10 cellular contexts compared by ENCODE assay signal in genomic region chr3:46127503-46127902, GRCh38.
DNase-seq lines count a peak whose midpoint lies in the region; TF ChIP-seq lines count a peak whose summit lies in the region.
"Had no signal": no experiment of that assay in that cellular context is flagged by ENCODE, and none has a peak within 500 bp of the region (broad histone marks: within the 10 kb centered on the region; RNA-seq: fewer than 3 reads in every experiment).

No MANE protein-coding gene starts in this region.

- peaks cover 0 to 66% (median 26%) of the 10 kb centered on the region in 6 donors for H3K4me1 ChIP-seq in spleen
- peaks cover 16% of the 10 kb centered on the region for H3K4me1 ChIP-seq in CD4-positive, alpha-beta memory T cell (ENCODE audit: insufficient read depth, low read length)

- CTCF ChIA-PET in CD4-positive, alpha-beta memory T cell (lab: Charles Lee; ENCODE audit: partially characterized antibody): no interaction called here

- H3K4me1 Mint-ChIP-seq in endothelial cell (ENCODE audit: unreplicated experiment) (peaks cover 5% of the 10 kb centered on the region), osteocyte (ENCODE audit: unreplicated experiment) (peaks cover 9% of the 10 kb centered on the region)
- H3K4me1 Mint-ChIP-seq in CD4-positive, alpha-beta memory T cell: peaks cover 20 to 29% (median 22%) of the 10 kb centered on the region in 4 donors

- POLR2A ChIA-PET in CD4-positive, alpha-beta memory T cell (lab: Charles Lee; ENCODE audit: partially characterized antibody): no interaction called here

- no peaks in the 10 kb centered on the region for H3K36me3 Mint-ChIP-seq in endothelial cell (ENCODE audit: low read depth, unreplicated experiment)
- no peaks in the 10 kb centered on the region for H3K36me3 Mint-ChIP-seq in osteocyte (ENCODE audit: unreplicated experiment)
- no peaks in the 10 kb centered on the region for H3K36me3 Mint-ChIP-seq in CD4-positive, alpha-beta memory T cell

- H3K36me3 ChIP-seq in spleen: no peaks in the 10 kb centered on the region
- H3K36me3 ChIP-seq in CD4-positive, alpha-beta memory T cell (ENCODE audit: insufficient read depth, low read length): no peaks in the 10 kb centered on the region

- DNase-seq in EL (peak; percentile 91), NOMO-1 treated with DMSO at 0.1 percent for 48 hours (lab: John Stamatoyannopoulos, UW; ENCODE audit: unreplicated experiment) (peak; percentile 45), endothelial cell (ENCODE audit: low spot score) (no peak), osteocyte (ENCODE audit: extremely low spot score, unreplicated experiment) (no peak), spleen (no peak), NCI-H1694 (lab: John Stamatoyannopoulos, UW) (no peak), NCI-H774 (lab: John Stamatoyannopoulos, UW) (no peak)
- DNase-seq in CD4-positive, alpha-beta memory T cell: no peak
- DNase-seq: stimulated activated CD4-positive, alpha-beta T cell treated with anti-CD3 and anti-CD28 coated beads, Interleukin-12 subunit alpha, Interleukin-12 subunit beta, amount 100 ng/mL, for 4 hours; stimulated activated naive CD4-positive, alpha-beta T cell had no signal

- no peaks in the 10 kb centered on the region for H3K9me3 ChIP-seq in spleen
- H3K9me3 ChIP-seq in CD4-positive, alpha-beta memory T cell (ENCODE audit: control insufficient read depth in 1 of 2, low read length in 2 of 2): no peaks in the 10 kb centered on the region

- H3K4me3 ChIP-seq in spleen: no peak overlapping the region
- H3K4me3 ChIP-seq in CD4-positive, alpha-beta memory T cell (ENCODE audit: low read length in 2 of 2): no peak overlapping the region

- 93 to 97% (median 96%) methylated on average over 1 of the region's 1 CpG for WGBS in spleen, 5 donors

- H3K27me3 Mint-ChIP-seq in endothelial cell (ENCODE audit: unreplicated experiment): peaks cover 2% of the 10 kb centered on the region
- no peaks in the 10 kb centered on the region for H3K27me3 Mint-ChIP-seq in osteocyte (ENCODE audit: unreplicated experiment)
- no peaks in the 10 kb centered on the region for H3K27me3 Mint-ChIP-seq in CD4-positive, alpha-beta memory T cell

- TF ChIP-seq POLR2A in spleen (IDR thresholded peaks at IDR 0.05): no peak

- no peaks in the 10 kb centered on the region for H3K9me3 Mint-ChIP-seq in endothelial cell (ENCODE audit: unreplicated experiment)
- H3K9me3 Mint-ChIP-seq in osteocyte (ENCODE audit: unreplicated experiment): no peaks in the 10 kb centered on the region
- no peaks in the 10 kb centered on the region for H3K9me3 Mint-ChIP-seq in CD4-positive, alpha-beta memory T cell

- TF ChIP-seq CTCF in endothelial cell (IDR thresholded peaks at IDR 0.05; ENCODE audit: unreplicated experiment): no peak
- TF ChIP-seq CTCF in osteocyte (IDR thresholded peaks at IDR 0.05): no peak
- TF ChIP-seq CTCF in spleen (IDR thresholded peaks at IDR 0.05 in 8 of 11, conservative IDR thresholded peaks at IDR 0.05 in 3 of 11): no peak

- H3K27ac Mint-ChIP-seq in endothelial cell (ENCODE audit: unreplicated experiment): peak overlapping the region; percentile 71
- H3K27ac Mint-ChIP-seq in osteocyte (ENCODE audit: unreplicated experiment): peak overlapping the region; percentile 50
- H3K27ac Mint-ChIP-seq in CD4-positive, alpha-beta memory T cell: peak overlapping the region in 1 of 7 donors; percentile 45

- no peaks in the 10 kb centered on the region for H3K27me3 ChIP-seq in spleen (replicated peaks in 1 of 7)
- H3K27me3 ChIP-seq in CD4-positive, alpha-beta memory T cell (ENCODE audit: insufficient read depth, low read length): no peaks in the 10 kb centered on the region

- H3K4me3 Mint-ChIP-seq in endothelial cell (ENCODE audit: unreplicated experiment) (no peak overlapping the region), osteocyte (ENCODE audit: unreplicated experiment) (no peak overlapping the region)
- no peak overlapping the region for H3K4me3 Mint-ChIP-seq in CD4-positive, alpha-beta memory T cell

- H3K27ac ChIP-seq in spleen: peak overlapping the region in 1 of 8 donors; percentile 23
- H3K27ac ChIP-seq in CD4-positive, alpha-beta memory T cell (ENCODE audit: low read depth, low read length): no peak overlapping the region

- intact Hi-C loops in spleen (cut with DNase I; ENCODE audit: low total_unique reads): no loop called here
- intact Hi-C loops in CD4-positive, alpha-beta memory T cell (cut with micrococcal nuclease): no loop called here

Comparison
In these comparisons a context has a peak if more than half of its experiments do, and no peak if none do; other contexts are left out.
1. DNase-seq: peak in EL (single experiment) and NOMO-1 treated with DMSO at 0.1 percent for 48 hours (single experiment); none in endothelial cell (single experiment), osteocyte (single experiment), spleen (single experiment), NCI-H1694 (single experiment), CD4-positive, alpha-beta memory T cell (0 of 5) and NCI-H774 (single experiment).